ENCODE assay signal across 24 cellular contexts in genomic region chr7:69595415-69595814, GRCh38.
"Had no signal": no experiment of that assay in that cellular context is flagged by ENCODE, and none has a peak within 500 bp of the region (broad histone marks: within the 10 kb centered on the region; RNA-seq: fewer than 3 reads in every experiment).

No MANE protein-coding gene starts in this region.

- H3K36me3 ChIP-seq: esophagus squamous epithelium, gastrocnemius medialis, heart right ventricle, left lung, lower lobe of right lung had no signal

- H3K4me1 Mint-ChIP-seq: endodermal cell had no signal

- H3K4me3 Mint-ChIP-seq: effector memory CD8-positive, alpha-beta T cell; endodermal cell; mesothelial cell of epicardium had no signal

- H3K36me3 Mint-ChIP-seq: immature natural killer cell, mesothelial cell of epicardium had no signal

- DNase-seq: dermis blood vessel endothelial cell; effector CD8-positive, alpha-beta T cell; effector memory CD8-positive, alpha-beta T cell; endodermal cell; erythroblast; esophagus squamous epithelium; foreskin fibroblast; foreskin melanocyte; gastrocnemius medialis; glutamatergic neuron; heart right ventricle; hippocampal formation; immature natural killer cell; left cardiac atrium; left lung; left ventricle myocardium superior; lower lobe of right lung; mesenchymal stem cell; mucosa of descending colon had no signal

- ATAC-seq: effector memory CD8-positive, alpha-beta T cell; esophagus mucosa; heart right ventricle; left cardiac atrium; left lung; left ventricle myocardium superior; lower lobe of right lung; mucosa of descending colon had no signal

- H3K9me3 ChIP-seq: esophagus squamous epithelium, gastrocnemius medialis, left lung, lower lobe of right lung, mucosa of descending colon had no signal

- H3K4me3 ChIP-seq: coronary artery, dorsolateral prefrontal cortex, esophagus squamous epithelium, gastrocnemius medialis, heart right ventricle, left lung, lower lobe of right lung, mucosa of descending colon had no signal

- H3K27ac Mint-ChIP-seq: effector memory CD8-positive, alpha-beta T cell; endodermal cell; mesothelial cell of epicardium had no signal

- H3K27me3 Mint-ChIP-seq: effector memory CD8-positive, alpha-beta T cell had no signal

- H3K27ac ChIP-seq: coronary artery, epithelial cell of prostate, left lung, lower lobe of right lung had no signal

- H3K9me3 Mint-ChIP-seq: effector memory CD8-positive, alpha-beta T cell; endodermal cell; immature natural killer cell; mesothelial cell of epicardium had no signal
